In the genomic region with DNA sequence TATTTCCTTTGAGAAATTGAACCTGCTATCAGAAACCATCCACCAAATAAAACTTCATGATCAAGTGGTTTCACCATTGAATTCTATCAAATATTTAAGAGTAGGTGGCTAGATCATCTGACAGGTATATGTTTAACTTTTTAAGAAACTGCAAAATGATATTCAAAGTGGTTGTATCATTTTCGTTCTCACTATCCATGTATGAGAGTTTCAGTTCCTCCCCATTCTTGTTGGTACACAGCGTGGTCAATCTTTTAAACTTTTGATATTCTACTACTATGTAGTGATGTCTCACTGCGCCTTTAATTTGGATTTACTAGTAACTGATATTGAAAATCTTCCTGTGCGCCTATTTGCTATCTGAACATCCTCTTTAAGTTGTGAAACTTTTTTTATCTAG, we compare ENCODE assay signal across 20 cellular contexts.
DNase-seq lines count a peak whose midpoint lies in the region; ATAC-seq lines count a peak whose summit lies in the region.
"Had no signal": no experiment of that assay in that cellular context is flagged by ENCODE, and none has a peak within 500 bp of the region (broad histone marks: within the 10 kb centered on the region; RNA-seq: fewer than 3 reads in every experiment).

No MANE protein-coding gene starts in this region.

- no peak overlapping the region for H3K27ac ChIP-seq in substantia nigra (ENCODE audit: low read depth, low read length, poor library complexity, severe bottlenecking)
- H3K27ac ChIP-seq: hepatocyte, Peyer's patch, WERI-Rb-1 had no signal

- ATAC-seq in GM18511 (IDR thresholded peaks at IDR 0.05; ENCODE audit: unreplicated experiment) (peak; percentile 65), GM21447 (IDR thresholded peaks at IDR 0.05; ENCODE audit: unreplicated experiment) (peak; percentile 68), HG03139 (IDR thresholded peaks at IDR 0.05; ENCODE audit: unreplicated experiment) (peak; percentile 52)

- DNase-seq in RPMI8226 = peak; percentile 7
- DNase-seq in NCI-H526 treated with DMSO at 0.1 percent for 48 hours (lab: John Stamatoyannopoulos, UW) = no peak
- DNase-seq in occipital lobe (lab: John Stamatoyannopoulos, UW) = no peak
- no peak for DNase-seq in superior temporal gyrus (ENCODE audit: extremely low spot score)
- no peak for DNase-seq in substantia nigra (lab: John Stamatoyannopoulos, UW)
- DNase-seq: activated naive CD4-positive, alpha-beta T cell treated with Interleukin-2 at 50 U/mL for 16 hours; AML-193; DMS 273 treated with DMSO at 0.1 percent for 48 hours; H7; kidney glomerular epithelial cell; NCI-H1417 treated with DMSO at 0.1 percent for 48 hours; NCI-H345; Peyer's patch; small intestine; SW 1271; WERI-Rb-1 had no signal
